Comparison of ENCODE assay signal across 22 cellular contexts in genomic region chr2:99666256-99666655, GRCh38.
DNase-seq lines count a peak whose midpoint lies in the region; ATAC-seq, FAIRE-seq and TF ChIP-seq lines count a peak whose summit lies in the region.
"Had no signal": no experiment of that assay in that cellular context is flagged by ENCODE, and none has a peak within 500 bp of the region (broad histone marks: within the 10 kb centered on the region; RNA-seq: fewer than 3 reads in every experiment).

No MANE protein-coding gene starts in this region.

- H3K4me3 ChIP-seq in Loucy (ENCODE audit: low read length, poor library complexity, severe bottlenecking) (no peak overlapping the region), kidney (ENCODE audit: low read length in 2 of 2) (no peak overlapping the region), transverse colon (no peak overlapping the region)
- H3K4me3 ChIP-seq: BLaER1, Peyer's patch had no signal

- TF ChIP-seq CTCF in Loucy (conservative IDR thresholded peaks at IDR 0.05; ENCODE audit: low read length) (peak; percentile 31; the same call in 1 of the 2 replicates), kidney (IDR thresholded peaks at IDR 0.05; ENCODE audit: borderline replicate concordance, extremely low read depth, insufficient read depth) (no peak), transverse colon (IDR thresholded peaks at IDR 0.05) (peak in 3 of 5 experiments; percentile 5 to 28 (median 13)), Calu3 (IDR thresholded peaks at IDR 0.05; ENCODE audit: unreplicated experiment) (no peak)

- ATAC-seq in GM21515 (IDR thresholded peaks at IDR 0.05; ENCODE audit: unreplicated experiment) (no peak), GM21619 (IDR thresholded peaks at IDR 0.05; ENCODE audit: unreplicated experiment) (no peak)

- in situ Hi-C loops in transverse colon (cut with MboI; ENCODE audit: low pct_ligation_motif_present in 1 of 4, low pct_unique_long_range_greater_than_20kb in 1 of 4, low sequenced_read_pairs in 3 of 4): no loop called here

- H3F3A ChIP-seq in Loucy (ENCODE audit: low read depth): no peaks in the 10 kb centered on the region

- H3K27ac Mint-ChIP-seq in Calu3 (ENCODE audit: unreplicated experiment): no peak overlapping the region
- H3K27ac Mint-ChIP-seq: CD4-positive, alpha-beta memory T cell had no signal

- no peaks in the 10 kb centered on the region for H4K20me1 ChIP-seq in Loucy (ENCODE audit: insufficient read depth, low read length, poor library complexity, severe bottlenecking)
- H4K20me1 ChIP-seq: BLaER1 had no signal

- no peak overlapping the region for H2AFZ ChIP-seq in Loucy (ENCODE audit: low read length)

- H3K9ac ChIP-seq in Loucy (ENCODE audit: low read depth, low read length, poor library complexity, severe bottlenecking) (no peak overlapping the region), kidney (ENCODE audit: low read length in 2 of 2) (no peak overlapping the region)
- H3K9ac ChIP-seq: BLaER1 had no signal

- no peak overlapping the region for H3K4me3 Mint-ChIP-seq in Calu3 (ENCODE audit: low read depth, unreplicated experiment)
- H3K4me3 Mint-ChIP-seq: CD4-positive, alpha-beta memory T cell had no signal

- no peak for TF ChIP-seq EP300 in transverse colon (IDR thresholded peaks at IDR 0.05; ENCODE audit: low read depth)

- peaks cover 11% of the 10 kb centered on the region for H3K9me3 Mint-ChIP-seq in Calu3 (ENCODE audit: low read depth, unreplicated experiment)

- intact Hi-C loops in kidney (cut with DNase I) (no loop called here), transverse colon (cut with DNase I; ENCODE audit: low total_unique reads) (no loop called here), Calu3 (cut with micrococcal nuclease; ENCODE audit: unreplicated experiment) (no loop called here)

- H3K4me1 Mint-ChIP-seq in Calu3 (ENCODE audit: low read depth, unreplicated experiment): no peaks in the 10 kb centered on the region
- H3K4me1 Mint-ChIP-seq: CD4-positive, alpha-beta memory T cell had no signal

- peaks cover 19% of the 10 kb centered on the region for H3K27me3 Mint-ChIP-seq in Calu3 (ENCODE audit: unreplicated experiment)

- TF ChIP-seq POLR2A in transverse colon (IDR thresholded peaks at IDR 0.05): no peak

- BruUV-seq in Calu3 (replicated peaks; lab: Mats Ljungman, UMichigan): no TSS peak

- no peaks in the 10 kb centered on the region for H3K36me3 Mint-ChIP-seq in Calu3 (ENCODE audit: insufficient read depth, unreplicated experiment)
- H3K36me3 Mint-ChIP-seq: CD4-positive, alpha-beta memory T cell had no signal

- no peaks in the 10 kb centered on the region for H3K79me2 ChIP-seq in Loucy (ENCODE audit: insufficient read depth, low read length)

- CTCF ChIA-PET in Calu3 (lab: Charles Lee): no interaction called here

- H3K27me3 ChIP-seq in Loucy (ENCODE audit: insufficient read depth, low read length, poor library complexity, severe bottlenecking) (no peaks in the 10 kb centered on the region), transverse colon (no peaks in the 10 kb centered on the region)
- H3K27me3 ChIP-seq: BLaER1, Peyer's patch had no signal

- DNase-seq in kidney: no peak
- DNase-seq in transverse colon: no peak
- no peak for DNase-seq in NCI-H69 (lab: John Stamatoyannopoulos, UW)
- no peak for DNase-seq in Calu3
- DNase-seq: ACHN; CD4-positive, alpha-beta memory T cell; DMS153; GDM1; Kasumi-1; MM.1S; NCI-H1092; NCI-H1436; NCI-H187 treated with DMSO at 0.1 percent for 48 hours; NCI-H2227 treated with DMSO at 0.1 percent for 48 hours; NCI-H510A; NCI-H748 treated with DMSO at 0.1 percent for 48 hours; Peyer's patch had no signal

- no peaks in the 10 kb centered on the region for H3K9me2 ChIP-seq in Loucy (replicated peaks; ENCODE audit: low read depth, low read length)

- FAIRE-seq in colon (lab: Jason Lieb, UNC): peak; percentile 41
- FAIRE-seq in kidney (lab: Jason Lieb, UNC): peak; percentile 23

- H3K4me1 ChIP-seq in Loucy (ENCODE audit: insufficient read depth, low read length, poor library complexity, severe bottlenecking): no peaks in the 10 kb centered on the region
- peaks cover 0 to 4% of the 10 kb centered on the region in 2 donors for H3K4me1 ChIP-seq in kidney (ENCODE audit: control insufficient read depth in 1 of 2, insufficient read depth in 1 of 2, low read depth in 1 of 2, low read length in 2 of 2)
- H3K4me1 ChIP-seq in transverse colon: peaks cover 6 to 18% (median 11%) of the 10 kb centered on the region in 4 donors

- H3K27ac ChIP-seq in kidney (ENCODE audit: low read depth in 2 of 2, low read length in 2 of 2) (no peak overlapping the region), transverse colon (no peak overlapping the region)
- H3K27ac ChIP-seq: BLaER1, Peyer's patch had no signal

- WGBS in transverse colon (ENCODE audit: low coverage in 1 of 2), 2 donors: 60 to 98% methylated on average over 1 of the region's 1 CpG

- no peak overlapping the region for H3K4me2 ChIP-seq in Loucy (ENCODE audit: low read depth, low read length, poor library complexity, severe bottlenecking)
- H3K4me2 ChIP-seq: BLaER1 had no signal

- H3K36me3 ChIP-seq in Loucy (ENCODE audit: insufficient read depth, low read length) (0 out of 2 replicates have a peak, but pooled peaks cover 3% of the 10 kb centered on the region), kidney (ENCODE audit: control insufficient read depth in 1 of 2, insufficient read depth in 2 of 2, low read length in 2 of 2) (no peaks in the 10 kb centered on the region), transverse colon (no peaks in the 10 kb centered on the region)
- H3K36me3 ChIP-seq: Peyer's patch had no signal

- peaks cover 3% of the 10 kb centered on the region; the same call in 1 of the 2 replicates for H3K9me3 ChIP-seq in Loucy (ENCODE audit: insufficient read depth, low read depth, low read length)
- peaks cover 0 to 7% of the 10 kb centered on the region in 2 donors for H3K9me3 ChIP-seq in kidney (ENCODE audit: control insufficient read depth in 1 of 2, low read length in 2 of 2)
- H3K9me3 ChIP-seq in transverse colon: no peaks in the 10 kb centered on the region
- H3K9me3 ChIP-seq: Peyer's patch had no signal

Comparison
In these comparisons a context has a peak if more than half of its experiments do, and no peak if none do; other contexts are left out.
1. CTCF ChIP-seq: peak in Loucy (single experiment) and transverse colon (3 of 5); none in kidney (single experiment) and Calu3 (single experiment).